1 cellular context compared by ENCODE assay signal in genomic region chr15:51736069-51736468, GRCh38.
TF ChIP-seq lines count a peak whose summit lies in the region.

No MANE protein-coding gene starts in this region.

TF ChIP-seq in K562, 482 proteins besides CTCF, POLR2A, EP300 and RAD21:
- 0 out of 2 replicates have a peak, but pooled peaks have one; percentile 6 for TF ChIP-seq CEBPB (tag; IDR thresholded peaks at IDR 0.05)
- TF ChIP-seq SRSF9 (IDR thresholded peaks at IDR 0.05; ENCODE audit: borderline replicate concordance, low read depth, low read length), result no peak
TF ChIP-seq in K562: peak in this region for 1.
